17 cellular contexts compared by ENCODE assay signal in genomic region chrX:41184312-41184711, GRCh38.
A peak's percentile ranks its signal among the peaks of the same experiment; 100 is the strongest.
DNase-seq lines count a peak whose midpoint lies in the region; ATAC-seq lines count a peak whose summit lies in the region.
"Had no signal": no experiment of that assay in that cellular context is flagged by ENCODE, and none has a peak within 500 bp of the region (broad histone marks: within the 10 kb centered on the region; RNA-seq: fewer than 3 reads in every experiment).

No MANE protein-coding gene starts in this region.

- no peak overlapping the region for H2AK5ac ChIP-seq in mesenchymal stem cell (ENCODE audit: low read length, severe bottlenecking)

- H3K4me1 ChIP-seq in mesenchymal stem cell (ENCODE audit: control insufficient read depth, insufficient read depth, low read depth, low read length): peaks cover 2% of the 10 kb centered on the region

- H4K91ac ChIP-seq in mesenchymal stem cell (ENCODE audit: low read length): no peak overlapping the region

- no peak overlapping the region for H4K8ac ChIP-seq in mesenchymal stem cell (ENCODE audit: low read length)

- peaks cover 0 to 62% of the 10 kb centered on the region in 2 experiments for H3K36me3 ChIP-seq in mesenchymal stem cell (ENCODE audit: control insufficient read depth in 1 of 2, insufficient read depth in 2 of 2, low read depth in 1 of 2, low read length in 2 of 2)

- no peak overlapping the region for H3K23ac ChIP-seq in mesenchymal stem cell (ENCODE audit: low read length in 2 of 2)

- H2AFZ ChIP-seq in mesenchymal stem cell (ENCODE audit: low read depth, low read length): no peak overlapping the region

- H3K36me3 Mint-ChIP-seq in activated CD4-positive, alpha-beta T cell treated with anti-CD3 and anti-CD28 coated beads, Interleukin-2, amount 10 ng/mL, durations not matched to agents 24 days and 14 days (ENCODE audit: low read depth): peaks cover 31% of the 10 kb centered on the region
- peaks cover 40% of the 10 kb centered on the region for H3K36me3 Mint-ChIP-seq in activated T-helper 1 cell treated with anti-CD3 and anti-CD28 coated beads, Interleukin-12 subunit alpha, Interleukin-12 subunit beta, Interleukin-2, Interleukin-4 antibody, amounts not matched to agents 30 ng/mL and 10 ng/mL and 1 ng/mL, durations not matched to agents 14 hours and 24 hours and 36 hours (ENCODE audit: low read depth)

- no peak overlapping the region for H3K4me2 ChIP-seq in mesenchymal stem cell (ENCODE audit: low read length, poor library complexity, severe bottlenecking)
- H3K4me2 ChIP-seq: A549 had no signal

- 100% methylated on average over 1 of the region's 3 CpGs for WGBS in mesenchymal stem cell

- H2BK120ac ChIP-seq in mesenchymal stem cell (ENCODE audit: low read depth, low read length): no peak overlapping the region

- no peaks in the 10 kb centered on the region for H3K9me3 Mint-ChIP-seq in activated CD4-positive, alpha-beta T cell treated with anti-CD3 and anti-CD28 coated beads, Interleukin-2, amount 10 ng/mL, durations not matched to agents 24 days and 14 days
- no peaks in the 10 kb centered on the region for H3K9me3 Mint-ChIP-seq in activated T-helper 1 cell treated with anti-CD3 and anti-CD28 coated beads, Interleukin-12 subunit alpha, Interleukin-12 subunit beta, Interleukin-2, Interleukin-4 antibody, amounts not matched to agents 30 ng/mL and 10 ng/mL and 1 ng/mL, durations not matched to agents 14 hours and 24 hours and 36 hours
- H3K9me3 Mint-ChIP-seq: natural killer cell had no signal

- no peak overlapping the region for H2BK15ac ChIP-seq in mesenchymal stem cell (ENCODE audit: low read depth, poor library complexity, severe bottlenecking)

- no peak overlapping the region for H3K4ac ChIP-seq in mesenchymal stem cell (ENCODE audit: low read depth in 1 of 2, low read length in 2 of 2)

- H2BK5ac ChIP-seq in mesenchymal stem cell (ENCODE audit: low read depth, low read length, poor library complexity, severe bottlenecking): no peak overlapping the region

- H3K27me3 Mint-ChIP-seq in activated CD4-positive, alpha-beta T cell treated with anti-CD3 and anti-CD28 coated beads, Interleukin-2, amount 10 ng/mL, durations not matched to agents 24 days and 14 days: no peaks in the 10 kb centered on the region
- no peaks in the 10 kb centered on the region for H3K27me3 Mint-ChIP-seq in activated T-helper 1 cell treated with anti-CD3 and anti-CD28 coated beads, Interleukin-12 subunit alpha, Interleukin-12 subunit beta, Interleukin-2, Interleukin-4 antibody, amounts not matched to agents 30 ng/mL and 10 ng/mL and 1 ng/mL, durations not matched to agents 14 hours and 24 hours and 36 hours (ENCODE audit: insufficient read depth)

- no peaks in the 10 kb centered on the region for H3K79me1 ChIP-seq in mesenchymal stem cell (replicated peaks; ENCODE audit: low read length, poor library complexity, severe bottlenecking)

- H3K9me3 ChIP-seq in mesenchymal stem cell (ENCODE audit: control insufficient read depth, low read length): no peaks in the 10 kb centered on the region
- H3K9me3 ChIP-seq: A549, gastrocnemius medialis, upper lobe of right lung had no signal

- H3K14ac ChIP-seq in mesenchymal stem cell (ENCODE audit: low read length in 2 of 2): no peak overlapping the region

- H3K18ac ChIP-seq in mesenchymal stem cell (ENCODE audit: low read depth in 1 of 2, low read length in 2 of 2): no peak overlapping the region

- H3K4me1 Mint-ChIP-seq in activated CD4-positive, alpha-beta T cell treated with anti-CD3 and anti-CD28 coated beads, Interleukin-2, amount 10 ng/mL, durations not matched to agents 24 days and 14 days: peaks cover 21% of the 10 kb centered on the region
- H3K4me1 Mint-ChIP-seq in activated T-helper 1 cell treated with anti-CD3 and anti-CD28 coated beads, Interleukin-12 subunit alpha, Interleukin-12 subunit beta, Interleukin-2, Interleukin-4 antibody, amounts not matched to agents 30 ng/mL and 10 ng/mL and 1 ng/mL, durations not matched to agents 14 hours and 24 hours and 36 hours (ENCODE audit: low read depth): peaks cover 31% of the 10 kb centered on the region

- no peaks in the 10 kb centered on the region for H3K27me3 ChIP-seq in mesenchymal stem cell (ENCODE audit: control insufficient read depth in 1 of 2, insufficient read depth in 1 of 2, low read length in 2 of 2)
- H3K27me3 ChIP-seq: gastrocnemius medialis, upper lobe of right lung had no signal

- H3K9ac ChIP-seq in mesenchymal stem cell (ENCODE audit: low read length): no peak overlapping the region

- H3K4me3 ChIP-seq in mesenchymal stem cell (ENCODE audit: insufficient read depth in 1 of 2, low read depth in 1 of 2, low read length in 2 of 2): no peak overlapping the region
- H3K4me3 ChIP-seq: A549, gastrocnemius medialis, upper lobe of right lung had no signal

- peak overlapping the region; percentile 50 for H3K4me3 Mint-ChIP-seq in activated CD4-positive, alpha-beta T cell treated with anti-CD3 and anti-CD28 coated beads, Interleukin-2, amount 10 ng/mL, durations not matched to agents 24 days and 14 days
- H3K4me3 Mint-ChIP-seq in activated T-helper 1 cell treated with anti-CD3 and anti-CD28 coated beads, Interleukin-12 subunit alpha, Interleukin-12 subunit beta, Interleukin-2, Interleukin-4 antibody, amounts not matched to agents 30 ng/mL and 10 ng/mL and 1 ng/mL, durations not matched to agents 14 hours and 24 hours and 36 hours: no peak overlapping the region
- H3K4me3 Mint-ChIP-seq: natural killer cell had no signal

- H2BK12ac ChIP-seq in mesenchymal stem cell (ENCODE audit: low read length in 2 of 2): no peak overlapping the region

- H3K27ac ChIP-seq in mesenchymal stem cell (ENCODE audit: low read length, poor library complexity, severe bottlenecking): no peak overlapping the region
- H3K27ac ChIP-seq: A549, gastrocnemius medialis, upper lobe of right lung had no signal

- intact Hi-C loops in activated CD4-positive, alpha-beta T cell treated with anti-CD3 and anti-CD28 coated beads, Interleukin-2, amount 10 ng/mL, durations not matched to agents 24 days and 14 days (cut with micrococcal nuclease): no loop called here
- intact Hi-C loops in activated T-helper 1 cell treated with anti-CD3 and anti-CD28 coated beads, Interleukin-12 subunit alpha, Interleukin-12 subunit beta, Interleukin-2, Interleukin-4 antibody, amounts not matched to agents 30 ng/mL and 10 ng/mL and 1 ng/mL, durations not matched to agents 14 hours and 24 hours and 36 hours (cut with micrococcal nuclease): loop anchor here (5.0 to 10.0 kb wide), 4 partner anchors 53 to 573 kb away; partner anchors contain the start of genes DDX3X and NYX

- peak overlapping the region; percentile 51 for H3K27ac Mint-ChIP-seq in activated CD4-positive, alpha-beta T cell treated with anti-CD3 and anti-CD28 coated beads, Interleukin-2, amount 10 ng/mL, durations not matched to agents 24 days and 14 days
- H3K27ac Mint-ChIP-seq in activated T-helper 1 cell treated with anti-CD3 and anti-CD28 coated beads, Interleukin-12 subunit alpha, Interleukin-12 subunit beta, Interleukin-2, Interleukin-4 antibody, amounts not matched to agents 30 ng/mL and 10 ng/mL and 1 ng/mL, durations not matched to agents 14 hours and 24 hours and 36 hours: peak overlapping the region; percentile 22

- DNase-seq in activated CD4-positive, alpha-beta T cell treated with anti-CD3 and anti-CD28 coated beads, Interleukin-2, amount 10 ng/mL, durations not matched to agents 24 days and 14 days: peak; percentile 58
- DNase-seq in activated CD4-positive, alpha-beta T cell treated with anti-CD3 and anti-CD28 coated beads, Interleukin-2, amount 50 U/mL, for 48 hours: no peak
- DNase-seq in activated T-helper 1 cell treated with anti-CD3 and anti-CD28 coated beads, Interleukin-12 subunit alpha, Interleukin-12 subunit beta, Interleukin-2, Interleukin-4 antibody, amounts not matched to agents 30 ng/mL and 10 ng/mL and 1 ng/mL, durations not matched to agents 14 hours and 24 hours and 36 hours (ENCODE audit: low spot score): no peak
- no peak for DNase-seq in HUDEP-2 (lab: John Stamatoyannopoulos, UW; ENCODE audit: unreplicated experiment in 76 of 76)
- no peak for DNase-seq in mesenchymal stem cell
- DNase-seq: aorta, Calu3, gastrocnemius medialis, Kasumi-1, kidney, natural killer cell, NCI-H2171, upper lobe of right lung had no signal

- ATAC-seq in GM19351 (IDR thresholded peaks at IDR 0.05; ENCODE audit: unreplicated experiment): peak; percentile 77
- ATAC-seq in HG03354 (IDR thresholded peaks at IDR 0.05; ENCODE audit: poor library complexity, severe bottlenecking, unreplicated experiment): peak; percentile 57
- no peak for ATAC-seq in HG03469 (IDR thresholded peaks at IDR 0.05; ENCODE audit: unreplicated experiment)
- ATAC-seq: A549, gastrocnemius medialis, natural killer cell, upper lobe of right lung had no signal
